ENCODE assay signal across 1 cellular context in genomic region chr22:20352536-20352935, GRCh38.
TF ChIP-seq lines count a peak whose summit lies in the region.

No MANE protein-coding gene starts in this region.

TF ChIP-seq in K562, 482 proteins besides CTCF, POLR2A, EP300 and RAD21:
- TF ChIP-seq CEBPB (tag; IDR thresholded peaks at IDR 0.05) = peak; percentile 44; the same call in 1 of the 2 replicates
